ENCODE assay signal across 13 cellular contexts in genomic region chr3:43290961-43291360, GRCh38. TPM values are rescaled to one million over a fixed set of nuclear protein-coding genes. Genes with fewer than 3 reads are reported as not detected.
A peak's percentile ranks its signal among the peaks of the same experiment; 100 is the strongest.
DNase-seq lines count a peak whose midpoint lies in the region; ATAC-seq, FAIRE-seq and TF ChIP-seq lines count a peak whose summit lies in the region.
"Had no signal": no experiment of that assay in that cellular context is flagged by ENCODE, and none has a peak within 500 bp of the region (broad histone marks: within the 10 kb centered on the region; RNA-seq: fewer than 3 reads in every experiment).

No MANE protein-coding gene starts in this region.

- H3K9me3 Mint-ChIP-seq in T-helper 1 cell treated with Interleukin-12 subunit alpha and Interleukin-12 subunit beta and Interleukin-4 antibody, amounts not matched to agents 30 μg/mL and 1 μg/mL, for 36 hours, result no peaks in the 10 kb centered on the region

- H3K27ac Mint-ChIP-seq in T-helper 1 cell treated with Interleukin-12 subunit alpha and Interleukin-12 subunit beta and Interleukin-4 antibody, amounts not matched to agents 30 μg/mL and 1 μg/mL, for 36 hours, result peak overlapping the region; percentile 98

- no peaks in the 10 kb centered on the region for H3K27me3 ChIP-seq in endothelial cell of umbilical vein (ENCODE audit: control insufficient read depth in 2 of 2, insufficient read depth in 2 of 2, low read length in 2 of 2)
- H3K27me3 ChIP-seq in small intestine (ENCODE audit: control insufficient read depth in 2 of 2, insufficient read depth in 2 of 2, low read length in 2 of 2), result no peaks in the 10 kb centered on the region

- H3K9me1 ChIP-seq in endothelial cell of umbilical vein (replicated peaks; ENCODE audit: control insufficient read depth, extremely low read depth, insufficient read depth, low read length), result no peaks in the 10 kb centered on the region

- H3K36me3 Mint-ChIP-seq in T-helper 1 cell treated with Interleukin-12 subunit alpha and Interleukin-12 subunit beta and Interleukin-4 antibody, amounts not matched to agents 30 μg/mL and 1 μg/mL, for 36 hours (ENCODE audit: low read depth), result peaks cover 38% of the 10 kb centered on the region

- DNase-seq in SIG-M5 treated with dmso at 0.1 percent for 504 hours (lab: John Stamatoyannopoulos, UW; ENCODE audit: unreplicated experiment) (peak; percentile 60), SIG-M5 (lab: John Stamatoyannopoulos, UW) (no peak), endothelial cell of umbilical vein (ENCODE audit: low read depth, low spot score) (peak; percentile 55), small intestine (peak; percentile 37), ureter (ENCODE audit: low spot score) (no peak)
- DNase-seq: activated CD4-positive, alpha-beta T cell treated with anti-CD3 and anti-CD28 coated beads for 4 hours; effector CD4-positive, alpha-beta T cell; midbrain; NCI-H774 had no signal

- intact Hi-C loops in endothelial cell of umbilical vein (cut with micrococcal nuclease), result loop anchor here (1.0 kb wide), 1 partner anchor 129 kb away; no protein-coding TSS in a partner anchor

- H3K36me3 ChIP-seq in endothelial cell of umbilical vein (ENCODE audit: control insufficient read depth in 2 of 2, extremely low read depth in 1 of 2, insufficient read depth in 2 of 2, low read length in 2 of 2) (peaks cover 2 to 20% of the 10 kb centered on the region in 2 experiments), small intestine (ENCODE audit: control insufficient read depth in 2 of 2, insufficient read depth in 2 of 2, low read length in 2 of 2) (no peaks in the 10 kb centered on the region)

- H3K4me1 ChIP-seq in endothelial cell of umbilical vein (ENCODE audit: control insufficient read depth, extremely low read depth, insufficient read depth, low read length), result peaks cover 69% of the 10 kb centered on the region
- peaks cover 28% of the 10 kb centered on the region in 2 donors for H3K4me1 ChIP-seq in small intestine (ENCODE audit: control insufficient read depth in 2 of 2, insufficient read depth in 1 of 2, low read depth in 1 of 2, low read length in 1 of 2)

- WGBS in small intestine, 3 donors, result 39 to 45% (median 43%) methylated on average over 5 of the region's 5 CpGs

- POLR2A ChIA-PET in endothelial cell of umbilical vein (lab: Charles Lee), result interaction anchor here (0.5 to 2.3 kb wide), 7 partner anchors 44 to 212 kb away, joined by 3 to 10 read pairs (median 4); no protein-coding TSS in a partner anchor

- CTCF ChIA-PET in endothelial cell of umbilical vein (lab: Charles Lee), result interaction anchor here (1.0 to 3.7 kb wide), 8 partner anchors 10 to 329 kb away, joined by 3 to 24 read pairs (median 6); no protein-coding TSS in a partner anchor

- H3K27ac ChIP-seq in endothelial cell of umbilical vein (ENCODE audit: insufficient read depth, low read depth, low read length), result peak overlapping the region; percentile 100
- H3K27ac ChIP-seq in small intestine (ENCODE audit: low read depth in 1 of 2, low read length in 1 of 2), result peak overlapping the region; percentile 37 to 55
- H3K27ac ChIP-seq: 22Rv1 had no signal

- H3K9me3 ChIP-seq in endothelial cell of umbilical vein (replicated peaks; ENCODE audit: control insufficient read depth, insufficient read depth, low read length), result no peaks in the 10 kb centered on the region
- H3K9me3 ChIP-seq in small intestine (ENCODE audit: control insufficient read depth, low read depth), result no peaks in the 10 kb centered on the region

- peaks cover 94% of the 10 kb centered on the region for H3K79me2 ChIP-seq in endothelial cell of umbilical vein (ENCODE audit: control insufficient read depth, insufficient read depth, low read length)

- H3K4me3 Mint-ChIP-seq in T-helper 1 cell treated with Interleukin-12 subunit alpha and Interleukin-12 subunit beta and Interleukin-4 antibody, amounts not matched to agents 30 μg/mL and 1 μg/mL, for 36 hours, result peak overlapping the region; percentile 99

- FAIRE-seq in endothelial cell of umbilical vein (lab: Jason Lieb, UNC), result peak; percentile 81
- no peak for FAIRE-seq in small intestine (lab: Jason Lieb, UNC)

- H3K4me1 Mint-ChIP-seq in T-helper 1 cell treated with Interleukin-12 subunit alpha and Interleukin-12 subunit beta and Interleukin-4 antibody, amounts not matched to agents 30 μg/mL and 1 μg/mL, for 36 hours (ENCODE audit: low read depth), result peaks cover 61% of the 10 kb centered on the region

- no peak overlapping the region for H2AFZ ChIP-seq in endothelial cell of umbilical vein (ENCODE audit: low read depth, low read length)

- H3K4me3 ChIP-seq in endothelial cell of umbilical vein (replicated peaks in 1 of 3; ENCODE audit: insufficient read depth in 1 of 3, low read depth in 1 of 3, low read length in 3 of 3) (peak overlapping the region; percentile 9 to 100 (median 15)), small intestine (ENCODE audit: low read depth in 1 of 2, low read length in 2 of 2) (no peak overlapping the region)

- dilution Hi-C loops in endothelial cell of umbilical vein (cut with MboI; ENCODE audit: extremely low pct_ligation_motif_present, low sequenced_read_pairs), result no loop called here

- H3K9ac ChIP-seq in endothelial cell of umbilical vein (replicated peaks; ENCODE audit: extremely low read depth, insufficient read depth, low read length), result peak overlapping the region; percentile 100

- no peak for TF ChIP-seq POLR2A in endothelial cell of umbilical vein (IDR thresholded peaks at IDR 0.05; ENCODE audit: low read depth, low read length)

- H3K4me2 ChIP-seq in endothelial cell of umbilical vein (ENCODE audit: insufficient read depth, low read length), result peak overlapping the region; percentile 95

- BruUV-seq in endothelial cell of umbilical vein (replicated peaks; lab: Mats Ljungman, UMichigan), result no TSS peak

- H3K27me3 Mint-ChIP-seq in T-helper 1 cell treated with Interleukin-12 subunit alpha and Interleukin-12 subunit beta and Interleukin-4 antibody, amounts not matched to agents 30 μg/mL and 1 μg/mL, for 36 hours (ENCODE audit: low read depth), result no peaks in the 10 kb centered on the region

- TF ChIP-seq CTCF in endothelial cell of umbilical vein (IDR thresholded peaks at IDR 0.05; ENCODE audit: extremely low read depth in 1 of 2, insufficient read depth in 1 of 2, low read depth in 1 of 2, low read length in 2 of 2), result no peak

- peaks cover 17% of the 10 kb centered on the region for H4K20me1 ChIP-seq in endothelial cell of umbilical vein (replicated peaks; ENCODE audit: control insufficient read depth, extremely low read depth, insufficient read depth, low read length)

- no peak for ATAC-seq in HG03196 (IDR thresholded peaks at IDR 0.05; ENCODE audit: unreplicated experiment)
- no peak for ATAC-seq in HG03571 (IDR thresholded peaks at IDR 0.05; ENCODE audit: unreplicated experiment)

TF ChIP-seq in endothelial cell of umbilical vein, 7 proteins besides CTCF, POLR2A, EP300 and RAD21:
- TF ChIP-seq EZH2 (IDR thresholded peaks at IDR 0.05; ENCODE audit: borderline replicate concordance, low read depth, low read length, severe bottlenecking) (no peak), MAX (IDR thresholded peaks at IDR 0.05; ENCODE audit: insufficient read depth, insufficient read length) (no peak), POLR2AphosphoS5 (IDR thresholded peaks at IDR 0.05; ENCODE audit: insufficient read depth, low read depth, low read length) (peak; percentile 78), GATA2 (IDR thresholded peaks at IDR 0.05; ENCODE audit: insufficient read depth, insufficient read length, low read depth, low read length) (peak; percentile 34), FOS (IDR thresholded peaks at IDR 0.05; ENCODE audit: borderline replicate concordance, insufficient read depth, low read length) (peak; percentile 73), MYC (IDR thresholded peaks at IDR 0.05; ENCODE audit: low read depth, low read length) (no peak), JUN (IDR thresholded peaks at IDR 0.05; ENCODE audit: borderline replicate concordance, insufficient read depth, insufficient read length, low read depth) (peak; percentile 58)

RNA-seq across cellular contexts. Expression of gene SNRK, which starts 4.6 kb away (rescaled TPM):
- total RNA-seq in endothelial cell of umbilical vein, result 99.9 and 108 TPM in 2 replicates
- polyA plus RNA-seq in endothelial cell of umbilical vein, result 33.3 and 43.3 TPM in 2 replicates
- polyA plus RNA-seq in endothelial cell of umbilical vein (2011; cell fraction: cytosol; rRNA removed), result 40.3 and 42.6 TPM in 2 replicates
- polyA plus RNA-seq in endothelial cell of umbilical vein (2011; cell fraction: nucleus; rRNA removed), result 143 and 154 TPM in 2 replicates
- polyA plus RNA-seq in endothelial cell of umbilical vein (2012), result 80.0 and 80.4 TPM in 2 replicates
- 180 TPM in 2 replicates for polyA minus RNA-seq in endothelial cell of umbilical vein
- 16.0 TPM for polyA minus RNA-seq in endothelial cell of umbilical vein (2011; cell fraction: cytosol; rRNA and poly(A)+ RNA removed)
- polyA minus RNA-seq in endothelial cell of umbilical vein (2011; cell fraction: nucleus; rRNA and poly(A)+ RNA removed), result 201 and 233 TPM in 2 replicates
- polyA plus RNA-seq in small intestine, result 10 to 100 TPM; 14.9 to 17.5 (median 17.2) TPM
- total RNA-seq in ureter, result 51.4 TPM

Comparison
In these comparisons a context has a peak if more than half of its experiments do, and no peak if none do; other contexts are left out.
1. DNase-seq: peak in SIG-M5 treated with dmso at 0.1 percent for 504 hours (single experiment), endothelial cell of umbilical vein (single experiment) and small intestine (single experiment); none in SIG-M5 (single experiment) and ureter (single experiment).
2. H3K4me3 ChIP-seq: peak in endothelial cell of umbilical vein (3 of 3); none in small intestine (0 of 2).